Comparison of ENCODE assay signal across 8 cellular contexts in the genomic region with DNA sequence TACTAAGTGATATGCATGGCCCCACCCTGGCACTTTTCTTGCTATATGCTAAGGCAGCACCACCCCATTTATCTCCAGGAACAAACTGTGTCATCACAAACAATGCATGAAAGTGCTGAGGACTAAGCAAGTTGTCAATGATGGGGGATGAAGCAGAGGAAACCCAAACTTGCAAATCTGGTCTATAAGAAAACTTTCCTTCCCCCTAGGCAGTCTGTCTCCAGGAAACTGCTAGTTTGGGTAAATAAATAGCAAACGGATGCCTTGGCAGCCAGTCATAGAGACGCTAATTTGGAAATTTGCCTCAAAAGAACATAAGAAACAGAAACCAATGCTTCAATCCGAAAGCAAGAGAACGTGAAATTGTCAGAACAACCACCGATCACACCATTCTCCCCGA. TPM values are rescaled to one million over a fixed set of nuclear protein-coding genes. Genes with fewer than 3 reads are reported as not detected.
A peak's percentile ranks its signal among the peaks of the same experiment; 100 is the strongest.
DNase-seq lines count a peak whose midpoint lies in the region; ATAC-seq, FAIRE-seq and TF ChIP-seq lines count a peak whose summit lies in the region.
"Had no signal": no experiment of that assay in that cellular context is flagged by ENCODE, and none has a peak within 500 bp of the region (broad histone marks: within the 10 kb centered on the region; RNA-seq: fewer than 3 reads in every experiment).

No MANE protein-coding gene starts in this region.

- no peaks in the 10 kb centered on the region for H3K27me3 Mint-ChIP-seq in endodermal cell (ENCODE audit: insufficient read depth)

- intact Hi-C loops in left ventricle myocardium superior (cut with micrococcal nuclease) = no loop called here
- intact Hi-C loops in tibial artery (cut with DNase I; ENCODE audit: low total_unique reads) = no loop called here

- no peaks in the 10 kb centered on the region for H3K36me3 ChIP-seq in SJSA1
- H3K36me3 ChIP-seq in tibial artery = peaks cover 0 to under 1% (median 0%) of the 10 kb centered on the region in 3 donors
- no peaks in the 10 kb centered on the region for H3K36me3 ChIP-seq in endodermal cell (ENCODE audit: control insufficient read depth, insufficient read depth, low read length)

- WGBS in endodermal cell (ENCODE audit: insufficient coverage in 1 of 2, insufficient read length in 1 of 2), 2 experiments = 63 to 79% methylated on average over 2 to 6 of the region's 6 CpGs

- FAIRE-seq in D721Med (lab: Jason Lieb, UNC) = no peak
- FAIRE-seq: endometrium had no signal

- H3K27ac ChIP-seq in SJSA1 (peak overlapping the region; percentile 81), tibial artery (peak overlapping the region in 1 of 2 donors; percentile 21), endodermal cell (ENCODE audit: low read depth, low read length) (no peak overlapping the region)

- H3K27me3 ChIP-seq in SJSA1 (replicated peaks) (no peaks in the 10 kb centered on the region), tibial artery (no peaks in the 10 kb centered on the region), endodermal cell (ENCODE audit: control insufficient read depth, insufficient read depth, low read length, poor library complexity, severe bottlenecking) (no peaks in the 10 kb centered on the region)

- no peaks in the 10 kb centered on the region for H3K9me3 Mint-ChIP-seq in endodermal cell

- H3K4me3 Mint-ChIP-seq in endodermal cell = no peak overlapping the region

- DNase-seq in SJSA1 (ENCODE audit: low read depth in 1 of 2, low spot score in 2 of 2) = peak; percentile 57 to 68
- no peak for DNase-seq in left ventricle myocardium superior
- DNase-seq in tibial artery = no peak
- no peak for DNase-seq in D721Med (ENCODE audit: insufficient read length, low spot score)
- no peak for DNase-seq in GM20000 (ENCODE audit: low spot score)
- no peak for DNase-seq in endodermal cell

- no peak overlapping the region for H3K9ac ChIP-seq in endodermal cell (ENCODE audit: extremely low read depth, low read length, poor library complexity, severe bottlenecking)

- H3K4me1 ChIP-seq in SJSA1 (replicated peaks) = peaks cover 19% of the 10 kb centered on the region
- H3K4me1 ChIP-seq in tibial artery = peaks cover 0 to 9% (median 4%) of the 10 kb centered on the region in 4 donors
- H3K4me1 ChIP-seq in endodermal cell (ENCODE audit: control insufficient read depth, insufficient read depth, low read length) = no peaks in the 10 kb centered on the region

- TF ChIP-seq CTCF in tibial artery (IDR thresholded peaks at IDR 0.05) = no peak
- TF ChIP-seq CTCF in D721Med (IDR thresholded peaks at IDR 0.05; ENCODE audit: insufficient read depth, missing control alignments) = no peak
- no peak for TF ChIP-seq CTCF in GM20000 (IDR thresholded peaks at IDR 0.05; ENCODE audit: extremely low read depth, missing control alignments)
- no peak for TF ChIP-seq CTCF in endodermal cell (conservative IDR thresholded peaks at IDR 0.05)

- H3K27ac Mint-ChIP-seq in endodermal cell = no peak overlapping the region

- H3K4me3 ChIP-seq in SJSA1 (peak overlapping the region; percentile 22), tibial artery (peak overlapping the region; percentile 24 to 44), endodermal cell (ENCODE audit: low read length) (no peak overlapping the region)

- H3K4me1 Mint-ChIP-seq in endodermal cell = peaks cover 20% of the 10 kb centered on the region

- ATAC-seq in GM21423 (IDR thresholded peaks at IDR 0.05; ENCODE audit: unreplicated experiment) (peak; percentile 56), left ventricle myocardium superior (peak; percentile 48)

- H3K36me3 Mint-ChIP-seq in endodermal cell (ENCODE audit: low read depth) = no peaks in the 10 kb centered on the region

- H3K9me3 ChIP-seq in SJSA1 (replicated peaks) (no peaks in the 10 kb centered on the region; the same call in 1 of the 2 replicates), tibial artery (no peaks in the 10 kb centered on the region), endodermal cell (ENCODE audit: control insufficient read depth, low read length) (no peaks in the 10 kb centered on the region)

RNA-seq across cellular contexts. Expression of a gene that starts 5.6 kb away (rescaled TPM):
- total RNA-seq in SJSA1 (2014; rRNA removed; shearing (Covaris generic)) = 53.5 and 54.3 TPM in 2 replicates
- total RNA-seq in left ventricle myocardium superior (176 TPM), endodermal cell (100 to 1,000 TPM; 229 to 239 TPM)
- 229 TPM for polyA plus RNA-seq in endodermal cell (2013, experiment 1 of 2)
- polyA plus RNA-seq in endodermal cell (2013, experiment 2 of 2) = 209 TPM

Comparison
In these comparisons a context has a peak if more than half of its experiments do, and no peak if none do; other contexts are left out.
1. DNase-seq: peak in SJSA1 (2 of 2); none in left ventricle myocardium superior (single experiment), tibial artery (0 of 2), D721Med (single experiment), GM20000 (single experiment) and endodermal cell (single experiment).